In genomic region chr13:24625324-24625723, GRCh38 we compare ENCODE assay signal across 13 cellular contexts. TPM values are rescaled to one million over a fixed set of nuclear protein-coding genes. Genes with fewer than 3 reads are reported as not detected.
DNase-seq lines count a peak whose midpoint lies in the region; ATAC-seq and TF ChIP-seq lines count a peak whose summit lies in the region.
"Had no signal": no experiment of that assay in that cellular context is flagged by ENCODE, and none has a peak within 500 bp of the region (broad histone marks: within the 10 kb centered on the region; RNA-seq: fewer than 3 reads in every experiment).

No MANE protein-coding gene starts in this region.

- TF ChIP-seq CTCF in osteoblast (IDR thresholded peaks at IDR 0.05; ENCODE audit: extremely low read depth, low read depth, low read length) = no peak

- H3K4me3 Mint-ChIP-seq in activated CD4-positive, alpha-beta T cell treated with anti-CD3 and anti-CD28 coated beads for 36 hours = no peak overlapping the region
- peak overlapping the region; percentile 50 for H3K4me3 Mint-ChIP-seq in activated T-helper 17 cell treated with anti-CD3 and anti-CD28 coated beads, Interleukin-2, amount 50 U/mL, for 72 hours

- no peaks in the 10 kb centered on the region for H3K9me3 ChIP-seq in osteoblast (ENCODE audit: low read depth, low read length)

- peak overlapping the region; percentile 82 for H3K27ac Mint-ChIP-seq in activated CD4-positive, alpha-beta T cell treated with anti-CD3 and anti-CD28 coated beads for 36 hours
- H3K27ac Mint-ChIP-seq in activated T-helper 17 cell treated with anti-CD3 and anti-CD28 coated beads, Interleukin-2, amount 50 U/mL, for 72 hours = peak overlapping the region; percentile 70

- no peaks in the 10 kb centered on the region for H4K20me1 ChIP-seq in osteoblast (ENCODE audit: insufficient read depth, low read length)

- intact Hi-C loops in activated CD4-positive, alpha-beta T cell treated with anti-CD3 and anti-CD28 coated beads for 36 hours (cut with DNase I, micrococcal nuclease) = no loop called here

- H3K9me3 Mint-ChIP-seq in activated CD4-positive, alpha-beta T cell treated with anti-CD3 and anti-CD28 coated beads for 36 hours (ENCODE audit: low read depth) = no peaks in the 10 kb centered on the region
- no peaks in the 10 kb centered on the region for H3K9me3 Mint-ChIP-seq in activated T-helper 17 cell treated with anti-CD3 and anti-CD28 coated beads, Interleukin-2, amount 50 U/mL, for 72 hours

- POLR2A ChIA-PET in activated CD4-positive, alpha-beta T cell treated with anti-CD3 and anti-CD28 coated beads for 36 hours (lab: Charles Lee) = interaction anchor here (0.8 kb wide), 1 partner anchor 19 kb away, joined by 4 read pairs; no protein-coding TSS in a partner anchor

- CTCF ChIA-PET in activated CD4-positive, alpha-beta T cell treated with anti-CD3 and anti-CD28 coated beads for 36 hours (lab: Charles Lee) = interaction anchor here (1.1 kb wide), 2 partner anchors 20 to 44 kb away, joined by 3 to 4 read pairs; no protein-coding TSS in a partner anchor

- H3K79me2 ChIP-seq in osteoblast (ENCODE audit: insufficient read depth, low read length) = no peaks in the 10 kb centered on the region

- H3K36me3 Mint-ChIP-seq in activated CD4-positive, alpha-beta T cell treated with anti-CD3 and anti-CD28 coated beads for 36 hours (ENCODE audit: low read depth) = no peaks in the 10 kb centered on the region
- no peaks in the 10 kb centered on the region for H3K36me3 Mint-ChIP-seq in activated T-helper 17 cell treated with anti-CD3 and anti-CD28 coated beads, Interleukin-2, amount 50 U/mL, for 72 hours (ENCODE audit: low read depth)

- peak; percentile 52 for ATAC-seq in activated CD4-positive, alpha-beta T cell treated with anti-CD3 and anti-CD28 coated beads for 36 hours
- ATAC-seq in HG02852 (IDR thresholded peaks at IDR 0.05; ENCODE audit: unreplicated experiment) = peak; percentile 63
- peak; percentile 34 for ATAC-seq in activated T-helper 17 cell treated with anti-CD3 and anti-CD28 coated beads, Interleukin-2, amount 50 U/mL, for 72 hours (replicated peaks)

- no peak overlapping the region for H3K4me2 ChIP-seq in osteoblast (ENCODE audit: insufficient read depth, low read length)

- peak overlapping the region; percentile 24 for H2AFZ ChIP-seq in osteoblast (ENCODE audit: low read length)

- H3K4me1 ChIP-seq in osteoblast (ENCODE audit: insufficient read depth, low read length) = no peaks in the 10 kb centered on the region

- H3K36me3 ChIP-seq in osteoblast (ENCODE audit: insufficient read depth, low read length) = no peaks in the 10 kb centered on the region

- H3K27ac ChIP-seq in osteoblast (ENCODE audit: low read depth, low read length) = no peak overlapping the region

- peaks cover 28% of the 10 kb centered on the region for H3K4me1 Mint-ChIP-seq in activated CD4-positive, alpha-beta T cell treated with anti-CD3 and anti-CD28 coated beads for 36 hours
- peaks cover 12% of the 10 kb centered on the region for H3K4me1 Mint-ChIP-seq in activated T-helper 17 cell treated with anti-CD3 and anti-CD28 coated beads, Interleukin-2, amount 50 U/mL, for 72 hours

- H3K27me3 ChIP-seq in osteoblast (ENCODE audit: insufficient read depth, low read length) = no peaks in the 10 kb centered on the region

- H3K4me3 ChIP-seq in osteoblast (ENCODE audit: insufficient read depth, low read length) = no peak overlapping the region
- H3K4me3 ChIP-seq: lung, skin epidermis had no signal

- H3K27me3 Mint-ChIP-seq in activated CD4-positive, alpha-beta T cell treated with anti-CD3 and anti-CD28 coated beads for 36 hours = no peaks in the 10 kb centered on the region
- H3K27me3 Mint-ChIP-seq in activated T-helper 17 cell treated with anti-CD3 and anti-CD28 coated beads, Interleukin-2, amount 50 U/mL, for 72 hours = no peaks in the 10 kb centered on the region

- no peak for DNase-seq in activated CD4-positive, alpha-beta T cell treated with anti-CD3 and anti-CD28 coated beads for 36 hours
- DNase-seq in activated CD4-positive, alpha-beta T cell treated with anti-CD3 and anti-CD28 coated beads, Interleukin-2, amount 50 U/mL, for 1 hour = no peak
- DNase-seq in osteoblast (ENCODE audit: insufficient read length, low spot score, missing footprints) (no peak), NCI-H2227 (lab: John Stamatoyannopoulos, UW; ENCODE audit: unreplicated experiment) (no peak), iPS-NIHi7 (ENCODE audit: extremely low spot score) (no peak)
- no peak for DNase-seq in activated effector memory CD4-positive, alpha-beta T cell treated with Interleukin-2 at 50 U/mL for 16 hours
- DNase-seq: NCI-H1417 treated with DMSO at 0.1 percent for 48 hours, SHP77 treated with DMSO at 0.1 percent for 48 hours had no signal

RNA-seq across cellular contexts. Expression of gene ATP12A, which starts 54.9 kb away (rescaled TPM):
- total RNA-seq in activated CD4-positive, alpha-beta T cell treated with anti-CD3 and anti-CD28 coated beads for 36 hours = under 1 TPM; 0.09 to 0.16 TPM
- 1 to 10 TPM in 1 of 2 donors, under 1 TPM in 1; 0.13 to 1.5 TPM for total RNA-seq in activated T-helper 17 cell treated with anti-CD3 and anti-CD28 coated beads, Interleukin-2, amount 50 U/mL, for 72 hours
- under 0.01 TPM in 1 of 2 replicates, not detected in the other for total RNA-seq in osteoblast
- total RNA-seq: endothelial cell of umbilical vein had no signal
